21 cellular contexts compared by ENCODE assay signal in genomic region chr22:40572976-40573375, GRCh38.
DNase-seq lines count a peak whose midpoint lies in the region; ATAC-seq and TF ChIP-seq lines count a peak whose summit lies in the region.
"Had no signal": no experiment of that assay in that cellular context is flagged by ENCODE, and none has a peak within 500 bp of the region (broad histone marks: within the 10 kb centered on the region; RNA-seq: fewer than 3 reads in every experiment).

No MANE protein-coding gene starts in this region.

- H3K36me3 ChIP-seq in heart left ventricle (no peaks in the 10 kb centered on the region), left lung (no peaks in the 10 kb centered on the region), smooth muscle cell (ENCODE audit: low read depth) (no peaks in the 10 kb centered on the region)

- H3K4me3 ChIP-seq in heart left ventricle: no peak overlapping the region
- H3K4me3 ChIP-seq in cardiac fibroblast (replicated peaks in 1 of 2; ENCODE audit: low read depth in 2 of 2, low read length in 2 of 2): no peak overlapping the region
- H3K4me3 ChIP-seq in left lung: no peak overlapping the region
- no peak overlapping the region for H3K4me3 ChIP-seq in smooth muscle cell
- H3K4me3 ChIP-seq: psoas muscle, SK-N-MC, spleen had no signal

- H3K4me1 ChIP-seq in heart left ventricle (peaks cover 0 to 15% (median under 1%) of the 10 kb centered on the region in 12 donors), left lung (peaks cover 0 to 23% of the 10 kb centered on the region in 2 donors), smooth muscle cell (ENCODE audit: low read depth) (peaks cover under 1% of the 10 kb centered on the region)

- no peak for DNase-seq in left ventricle myocardium superior
- DNase-seq in heart left ventricle: no peak
- peak; percentile 41 to 42 for DNase-seq in cardiac fibroblast (ENCODE audit: low read depth in 2 of 2)
- no peak for DNase-seq in left lung
- DNase-seq in smooth muscle cell (lab: John Stamatoyannopoulos, UW; ENCODE audit: unreplicated experiment): no peak
- DNase-seq in NCI-H510A treated with DMSO at 0.1 percent for 48 hours (lab: John Stamatoyannopoulos, UW): no peak
- DNase-seq in NCI-H1092 (lab: John Stamatoyannopoulos, UW): no peak
- DNase-seq: activated B cell treated with CpG ODN at 0.5 μM for 24 hours; activated CD4-positive, alpha-beta T cell treated with anti-CD3 and anti-CD28 coated beads, Interleukin-2, amount 50 U/mL, for 48 hours; activated gamma-delta T cell treated with Interleukin-2 at 50 U/mL for 16 hours; C1 segment of cervical spinal cord; central memory CD4-positive, alpha-beta T cell; glutamatergic neuron; HFFc6; NCI-H187; NCI-H345; psoas muscle; spleen; stimulated activated CD4-positive, alpha-beta T cell treated with anti-CD3 and anti-CD28 coated beads, Interleukin-4, amount 100 ng/mL, for 4 hours had no signal

- TF ChIP-seq CTCF in heart left ventricle (IDR thresholded peaks at IDR 0.05): no peak
- no peak for TF ChIP-seq CTCF in cardiac fibroblast (IDR thresholded peaks at IDR 0.05; ENCODE audit: low read depth, low read length)
- TF ChIP-seq CTCF in left lung (IDR thresholded peaks at IDR 0.05): no peak
- no peak for TF ChIP-seq CTCF in smooth muscle cell (IDR thresholded peaks at IDR 0.05; ENCODE audit: borderline replicate concordance, insufficient read depth, poor library complexity, severe bottlenecking)

- H3F3A ChIP-seq in smooth muscle cell (ENCODE audit: low read depth): peaks cover 11% of the 10 kb centered on the region

- H3K9me3 ChIP-seq in heart left ventricle (peaks cover 0 to 18% (median 0%) of the 10 kb centered on the region in 12 donors), left lung (peaks cover 0 to 3% of the 10 kb centered on the region in 2 donors), smooth muscle cell (replicated peaks; ENCODE audit: low read depth) (no peaks in the 10 kb centered on the region)

- peaks cover 96% of the 10 kb centered on the region for H3K79me2 ChIP-seq in smooth muscle cell (ENCODE audit: low read depth)

- whole genome bisulfite sequencing in heart left ventricle, 4 donors: 74 to 84% (median 79%) methylated on average over 2 of the region's 2 CpGs
- 79% methylated on average over 2 of the region's 2 CpGs for WGBS in smooth muscle cell (ENCODE audit: low lambda C conversion rate)

- no peak overlapping the region for H3K4me2 ChIP-seq in smooth muscle cell

- no peak overlapping the region for H2AFZ ChIP-seq in smooth muscle cell (ENCODE audit: low read depth)

- intact Hi-C loops in left ventricle myocardium superior (cut with micrococcal nuclease): no loop called here
- intact Hi-C loops in heart left ventricle (cut with DNase I): no loop called here
- intact Hi-C loops in left lung (cut with DNase I): no loop called here

- H3K9ac ChIP-seq in smooth muscle cell (ENCODE audit: low read depth): no peak overlapping the region

- TF ChIP-seq POLR2A in heart left ventricle (IDR thresholded peaks at IDR 0.05): no peak

- H3K27ac ChIP-seq in heart left ventricle: peak overlapping the region in 2 of 12 donors; percentile 16 to 49
- peak overlapping the region; percentile 16 to 48 for H3K27ac ChIP-seq in left lung
- no peak overlapping the region for H3K27ac ChIP-seq in smooth muscle cell (ENCODE audit: low read depth)
- H3K27ac ChIP-seq: psoas muscle, SK-N-MC, spleen had no signal

- ATAC-seq in left ventricle myocardium superior (peak; percentile 45), heart left ventricle (no peak), left lung (no peak), GM19351 (IDR thresholded peaks at IDR 0.05; ENCODE audit: unreplicated experiment) (no peak)

- H3K27me3 ChIP-seq in heart left ventricle: no peaks in the 10 kb centered on the region
- no peaks in the 10 kb centered on the region for H3K27me3 ChIP-seq in left lung
- H3K27me3 ChIP-seq in smooth muscle cell (ENCODE audit: low read depth): no peaks in the 10 kb centered on the region
- H3K27me3 ChIP-seq: spleen had no signal

- H4K20me1 ChIP-seq in smooth muscle cell (ENCODE audit: low read depth): peaks cover 53% of the 10 kb centered on the region

Comparison
In these comparisons a context has a peak if more than half of its experiments do, and no peak if none do; other contexts are left out.
1. DNase-seq: peak in cardiac fibroblast (2 of 2); none in left ventricle myocardium superior (single experiment), heart left ventricle (0 of 5), left lung (0 of 2), smooth muscle cell (single experiment), NCI-H510A treated with DMSO at 0.1 percent for 48 hours (single experiment) and NCI-H1092 (single experiment).